ENCODE assay signal across 8 cellular contexts in the genomic region with DNA sequence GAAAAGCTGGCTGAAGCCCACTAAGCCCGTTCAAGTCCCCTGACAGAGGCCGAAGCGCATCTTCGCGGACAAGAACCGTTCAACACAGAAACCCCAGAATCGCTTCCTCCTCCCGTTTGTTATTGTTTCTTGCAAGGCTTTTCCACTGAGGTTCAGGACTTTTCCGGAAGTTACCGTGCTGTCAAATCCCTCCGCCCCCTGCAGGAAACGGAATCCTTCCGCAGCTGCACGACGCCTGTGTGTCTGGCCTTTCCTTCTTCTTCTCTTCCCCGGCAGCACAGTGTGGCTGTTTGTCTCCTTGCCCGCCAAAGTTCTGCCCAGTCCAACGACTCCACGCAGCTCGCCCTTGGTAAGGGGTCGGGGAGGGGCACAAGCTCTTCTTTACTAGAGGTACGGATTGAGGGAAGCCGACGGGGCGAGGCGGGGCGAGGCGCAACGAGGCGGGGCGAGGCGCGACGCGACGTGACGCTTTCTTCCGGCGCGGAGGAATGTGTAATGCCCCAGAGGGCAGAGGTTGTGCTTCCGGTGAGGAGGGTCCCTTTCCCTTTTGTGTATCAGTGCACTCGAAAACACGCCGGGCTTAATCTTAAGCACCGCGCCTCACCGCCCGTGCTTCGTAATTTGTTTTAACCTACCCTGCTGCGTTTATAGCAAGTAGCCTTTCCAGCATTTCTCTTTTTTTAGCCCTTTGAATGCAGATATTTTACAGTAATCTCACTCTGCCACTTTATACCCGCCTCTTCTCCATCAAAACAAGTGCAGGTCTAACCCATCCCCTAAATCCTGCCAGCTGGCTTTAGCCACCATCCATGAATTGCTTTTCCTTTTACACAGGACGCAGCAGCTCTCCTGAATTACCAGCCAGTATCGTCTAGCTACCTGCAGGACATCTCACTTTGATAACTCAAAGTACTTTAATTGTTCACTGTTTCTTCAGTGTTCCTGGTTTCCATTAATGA. TPM values are rescaled to one million over a fixed set of nuclear protein-coding genes. Genes with fewer than 3 reads are reported as not detected.
DNase-seq lines count a peak whose midpoint lies in the region; ATAC-seq and TF ChIP-seq lines count a peak whose summit lies in the region.

Gene KDM5A (minus strand): TSS at position 183 of the 959 bp plus-strand sequence. CDS start 229 bp downstream, outside the sequence.

- H3K27me3 ChIP-seq in neural cell (ENCODE audit: insufficient read depth, low read depth, low read length): no peaks in the 10 kb centered on the region

- peak; percentile 27 for TF ChIP-seq CTCF in neural cell (IDR thresholded peaks at IDR 0.05; ENCODE audit: poor library complexity, severe bottlenecking)

- peak within 1 kb of the TSS; percentile 90 for H3K27ac ChIP-seq in KOPT-K1 (ENCODE audit: low read depth, low read length, poor library complexity, severe bottlenecking)
- peak within 1 kb of the TSS; percentile 96 for H3K27ac ChIP-seq in neural cell (ENCODE audit: low read length)

- H3K36me3 ChIP-seq in KOPT-K1 (ENCODE audit: insufficient read depth, low read length) (peaks cover 22% of the 10 kb centered on the region), neural cell (ENCODE audit: insufficient read depth, low read length) (no peaks in the 10 kb centered on the region)

- ATAC-seq in GM21717 (IDR thresholded peaks at IDR 0.05; ENCODE audit: unreplicated experiment): peak; percentile 80

- no peaks in the 10 kb centered on the region for H3K9me3 ChIP-seq in KOPT-K1 (ENCODE audit: insufficient read depth, low read length, poor library complexity, severe bottlenecking)
- no peaks in the 10 kb centered on the region for H3K9me3 ChIP-seq in neural cell (ENCODE audit: low read length)

- peak; percentile 78 for TF ChIP-seq EP300 in neural cell (conservative IDR thresholded peaks at IDR 0.05; ENCODE audit: poor library complexity, severe bottlenecking)

- DNase-seq in Caki2 (ENCODE audit: low read depth) (peak; percentile 96), fibroblast of peridontal ligament (ENCODE audit: extremely low read depth) (peak; percentile 94), stromal cell of bone marrow (ENCODE audit: low read depth) (peak; percentile 85), SW 1271 (lab: John Stamatoyannopoulos, UW) (no peak)
- DNase-seq in activated T-cell treated with anti-CD3 and anti-CD28 coated beads, Interleukin-2, amount 50 U/mL, for 1 hour: peak; percentile 94

- peak within 1 kb of the TSS; percentile 94 for H3K9ac ChIP-seq in neural cell (ENCODE audit: low read length)

- no peaks in the 10 kb centered on the region for H3K9me2 ChIP-seq in neural cell (ENCODE audit: insufficient read depth, low read length)

- no peaks in the 10 kb centered on the region for H3F3A ChIP-seq in neural cell (ENCODE audit: insufficient read depth, low read length, poor library complexity, severe bottlenecking)

- H3K4me2 ChIP-seq in neural cell (ENCODE audit: low read length): peak within 1 kb of the TSS; percentile 88

- H3K4me3 ChIP-seq in neural cell (ENCODE audit: low read length): peak within 1 kb of the TSS; percentile 75

- TF ChIP-seq RAD21 in neural cell (conservative IDR thresholded peaks at IDR 0.05): no peak

- H4K20me1 ChIP-seq in neural cell (ENCODE audit: insufficient read depth): no peaks in the 10 kb centered on the region

- in situ Hi-C loops in Caki2 (cut with HindIII; ENCODE audit: low pct_unique_long_range_greater_than_20kb, low sequenced_read_pairs): no loop called here

- H2AFZ ChIP-seq in neural cell (ENCODE audit: low read depth, low read length): peak within 1 kb of the TSS; percentile 90

- peaks cover 47% of the 10 kb centered on the region for H3K79me2 ChIP-seq in neural cell (replicated peaks; ENCODE audit: insufficient read depth, low read length)

TF ChIP-seq in neural cell, 6 proteins besides CTCF, POLR2A, EP300 and RAD21:
- TF ChIP-seq TAF1 (IDR thresholded peaks at IDR 0.05; ENCODE audit: low read depth) (peak; percentile 98), POLR2AphosphoS5 (IDR thresholded peaks at IDR 0.05) (peak; percentile 97), MXI1 (conservative IDR thresholded peaks at IDR 0.05; ENCODE audit: poor library complexity, severe bottlenecking) (peak; percentile 72), EZH2 (IDR thresholded peaks at IDR 0.05; ENCODE audit: borderline replicate concordance, insufficient read depth, low read length, poor library complexity, severe bottlenecking) (no peak), SMC3 (conservative IDR thresholded peaks at IDR 0.05; ENCODE audit: poor library complexity) (peak; percentile 43)
- TF ChIP-seq, protein P1, sequence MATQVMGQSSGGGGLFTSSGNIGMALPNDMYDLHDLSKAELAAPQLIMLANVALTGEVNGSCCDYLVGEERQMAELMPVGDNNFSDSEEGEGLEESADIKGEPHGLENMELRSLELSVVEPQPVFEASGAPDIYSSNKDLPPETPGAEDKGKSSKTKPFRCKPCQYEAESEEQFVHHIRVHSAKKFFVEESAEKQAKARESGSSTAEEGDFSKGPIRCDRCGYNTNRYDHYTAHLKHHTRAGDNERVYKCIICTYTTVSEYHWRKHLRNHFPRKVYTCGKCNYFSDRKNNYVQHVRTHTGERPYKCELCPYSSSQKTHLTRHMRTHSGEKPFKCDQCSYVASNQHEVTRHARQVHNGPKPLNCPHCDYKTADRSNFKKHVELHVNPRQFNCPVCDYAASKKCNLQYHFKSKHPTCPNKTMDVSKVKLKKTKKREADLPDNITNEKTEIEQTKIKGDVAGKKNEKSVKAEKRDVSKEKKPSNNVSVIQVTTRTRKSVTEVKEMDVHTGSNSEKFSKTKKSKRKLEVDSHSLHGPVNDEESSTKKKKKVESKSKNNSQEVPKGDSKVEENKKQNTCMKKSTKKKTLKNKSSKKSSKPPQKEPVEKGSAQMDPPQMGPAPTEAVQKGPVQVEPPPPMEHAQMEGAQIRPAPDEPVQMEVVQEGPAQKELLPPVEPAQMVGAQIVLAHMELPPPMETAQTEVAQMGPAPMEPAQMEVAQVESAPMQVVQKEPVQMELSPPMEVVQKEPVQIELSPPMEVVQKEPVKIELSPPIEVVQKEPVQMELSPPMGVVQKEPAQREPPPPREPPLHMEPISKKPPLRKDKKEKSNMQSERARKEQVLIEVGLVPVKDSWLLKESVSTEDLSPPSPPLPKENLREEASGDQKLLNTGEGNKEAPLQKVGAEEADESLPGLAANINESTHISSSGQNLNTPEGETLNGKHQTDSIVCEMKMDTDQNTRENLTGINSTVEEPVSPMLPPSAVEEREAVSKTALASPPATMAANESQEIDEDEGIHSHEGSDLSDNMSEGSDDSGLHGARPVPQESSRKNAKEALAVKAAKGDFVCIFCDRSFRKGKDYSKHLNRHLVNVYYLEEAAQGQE (IDR thresholded peaks at IDR 0.05; ENCODE audit: borderline replicate concordance): peak; percentile 80

RNA-seq across cellular contexts. Expression of gene KDM5A, which starts in this region (rescaled TPM):
- total RNA-seq in Caki2 (2014; rRNA removed; shearing (Covaris generic); ENCODE audit: low replicate concordance): 12.8 and 33.6 TPM in 2 replicates
- 11.2 and 22.1 TPM in 2 replicates for polyA plus RNA-seq in neural cell
- polyA minus RNA-seq in neural cell: 121 and 133 TPM in 2 replicates

Comparison
In these comparisons a context has a peak if more than half of its experiments do, and no peak if none do; other contexts are left out.
1. DNase-seq: peak in Caki2 (single experiment), activated T-cell treated with anti-CD3 and anti-CD28 coated beads, Interleukin-2, amount 50 U/mL, for 1 hour (single experiment), fibroblast of peridontal ligament (single experiment) and stromal cell of bone marrow (single experiment); none in SW 1271 (0 of 2).